19 cellular contexts compared by ENCODE assay signal in genomic region chr1:112316254-112316653, GRCh38.
A peak's percentile ranks its signal among the peaks of the same experiment; 100 is the strongest.
DNase-seq lines count a peak whose midpoint lies in the region; ATAC-seq and TF ChIP-seq lines count a peak whose summit lies in the region.
"Had no signal": no experiment of that assay in that cellular context is flagged by ENCODE, and none has a peak within 500 bp of the region (broad histone marks: within the 10 kb centered on the region; RNA-seq: fewer than 3 reads in every experiment).

No MANE protein-coding gene starts in this region.

- H3K27ac ChIP-seq in esophagus muscularis mucosa (replicated peaks in 1 of 4), result peak overlapping the region; percentile 72 to 81 (median 78)
- peak overlapping the region; percentile 74 for H3K27ac ChIP-seq in subcutaneous abdominal adipose tissue (ENCODE audit: low read depth, low read length)
- no peak overlapping the region for H3K27ac ChIP-seq in heart left ventricle

- DNase-seq in DMS79 treated with DMSO at 0.1 percent for 48 hours (lab: John Stamatoyannopoulos, UW), result peak; percentile 52
- no peak for DNase-seq in esophagus muscularis mucosa (ENCODE audit: extremely low spot score)
- no peak for DNase-seq in omental fat pad (ENCODE audit: low spot score)
- no peak for DNase-seq in Caco-2
- no peak for DNase-seq in heart left ventricle
- no peak for DNase-seq in NCI-H2081 (lab: John Stamatoyannopoulos, UW)
- DNase-seq: DND-41, H7, Karpas-422, MV-4-11, NCI-H1105 treated with DMSO at 0.1 percent for 48 hours, NCI-H1694, NCI-H2081 treated with DMSO at 0.1 percent for 48 hours, SIG-M5 had no signal

- no peaks in the 10 kb centered on the region for H3K36me3 Mint-ChIP-seq in Caco-2 (ENCODE audit: insufficient read depth, unreplicated experiment)
- H3K36me3 Mint-ChIP-seq: CD14-positive monocyte had no signal

- no peak overlapping the region for H3K27ac Mint-ChIP-seq in Caco-2 (ENCODE audit: unreplicated experiment)
- H3K27ac Mint-ChIP-seq: B cell had no signal

- H3K9me3 ChIP-seq in esophagus muscularis mucosa, result no peaks in the 10 kb centered on the region
- no peaks in the 10 kb centered on the region for H3K9me3 ChIP-seq in subcutaneous abdominal adipose tissue (ENCODE audit: control insufficient read depth in 5 of 5, low read length in 5 of 5)
- H3K9me3 ChIP-seq in Caco-2, result no peaks in the 10 kb centered on the region
- H3K9me3 ChIP-seq in heart left ventricle, result no peaks in the 10 kb centered on the region

- no peaks in the 10 kb centered on the region for H3K4me1 Mint-ChIP-seq in Caco-2 (ENCODE audit: low read depth, unreplicated experiment)
- H3K4me1 Mint-ChIP-seq: B cell, CD14-positive monocyte had no signal

- H3K4me3 ChIP-seq in esophagus muscularis mucosa (no peak overlapping the region), subcutaneous abdominal adipose tissue (ENCODE audit: low read depth in 1 of 5, low read length in 5 of 5) (no peak overlapping the region), Caco-2 (ENCODE audit: low read depth, low read length) (no peak overlapping the region), heart left ventricle (no peak overlapping the region)
- H3K4me3 ChIP-seq: GM12878 had no signal

- intact Hi-C loops in esophagus muscularis mucosa (cut with DNase I) (no loop called here), Caco-2 (cut with micrococcal nuclease; ENCODE audit: unreplicated experiment) (no loop called here), heart left ventricle (cut with DNase I) (no loop called here)

- no peaks in the 10 kb centered on the region for H3K27me3 ChIP-seq in esophagus muscularis mucosa
- no peaks in the 10 kb centered on the region for H3K27me3 ChIP-seq in subcutaneous abdominal adipose tissue (ENCODE audit: control insufficient read depth in 5 of 5, insufficient read depth in 4 of 5, low read length in 5 of 5)
- H3K27me3 ChIP-seq in Caco-2 (replicated peaks; ENCODE audit: control insufficient read depth, insufficient read depth, low read length), result no peaks in the 10 kb centered on the region
- peaks cover 0 to 8% (median 0%) of the 10 kb centered on the region in 9 donors for H3K27me3 ChIP-seq in heart left ventricle

- CTCF ChIA-PET in Caco-2 (lab: Charles Lee), result no interaction called here

- no peak overlapping the region for H3K9ac ChIP-seq in subcutaneous abdominal adipose tissue (ENCODE audit: low read length in 5 of 5)

- 76% methylated on average over 4 of the region's 4 CpGs for WGBS in esophagus muscularis mucosa
- 89 to 94% (median 91%) methylated on average over 4 of the region's 4 CpGs for WGBS in heart left ventricle, 4 donors

- TF ChIP-seq CTCF in esophagus muscularis mucosa (IDR thresholded peaks at IDR 0.05), result no peak
- no peak for TF ChIP-seq CTCF in omental fat pad (IDR thresholded peaks at IDR 0.05)
- TF ChIP-seq CTCF in Caco-2 (IDR thresholded peaks at IDR 0.05; ENCODE audit: insufficient read depth in 1 of 2, low read depth in 1 of 2, low read length in 1 of 2, severe bottlenecking in 1 of 2, unreplicated experiment in 1 of 2), result no peak
- no peak for TF ChIP-seq CTCF in heart left ventricle (IDR thresholded peaks at IDR 0.05)

- ATAC-seq in omental fat pad (ENCODE audit: low FRiP score), result peak; percentile 40
- ATAC-seq in heart left ventricle, result no peak
- ATAC-seq: GM12878, Panc1 had no signal

- POLR2A ChIA-PET in Caco-2 (lab: Charles Lee), result no interaction called here

- TF ChIP-seq POLR2A in esophagus muscularis mucosa (IDR thresholded peaks at IDR 0.05; ENCODE audit: low read depth) (no peak), heart left ventricle (IDR thresholded peaks at IDR 0.05) (no peak)

- H3K4me3 Mint-ChIP-seq in Caco-2 (ENCODE audit: unreplicated experiment), result no peak overlapping the region
- H3K4me3 Mint-ChIP-seq: B cell, CD14-positive monocyte had no signal

- H3K27me3 Mint-ChIP-seq in Caco-2 (ENCODE audit: insufficient read depth, unreplicated experiment), result peaks cover 7% of the 10 kb centered on the region

- H3K36me3 ChIP-seq in esophagus muscularis mucosa, result no peaks in the 10 kb centered on the region
- peaks cover 0 to 6% (median 0%) of the 10 kb centered on the region in 5 donors for H3K36me3 ChIP-seq in subcutaneous abdominal adipose tissue (ENCODE audit: control insufficient read depth in 5 of 5, insufficient read depth in 5 of 5, low read length in 5 of 5)
- H3K36me3 ChIP-seq in Caco-2 (ENCODE audit: control insufficient read depth, insufficient read depth, low read length), result no peaks in the 10 kb centered on the region
- H3K36me3 ChIP-seq in heart left ventricle, result no peaks in the 10 kb centered on the region

- H3K4me1 ChIP-seq in esophagus muscularis mucosa, result peaks cover 0 to 54% (median 43%) of the 10 kb centered on the region in 4 donors
- H3K4me1 ChIP-seq in subcutaneous abdominal adipose tissue (ENCODE audit: control insufficient read depth in 5 of 5, insufficient read depth in 5 of 5, low read length in 5 of 5), result peaks cover 10 to 62% (median 47%) of the 10 kb centered on the region in 5 donors
- no peaks in the 10 kb centered on the region for H3K4me1 ChIP-seq in Caco-2
- H3K4me1 ChIP-seq in heart left ventricle, result peaks cover 0 to 22% (median 0%) of the 10 kb centered on the region in 12 donors

- TF ChIP-seq EP300 in esophagus muscularis mucosa (IDR thresholded peaks at IDR 0.05), result no peak

- no peaks in the 10 kb centered on the region for H3K9me3 Mint-ChIP-seq in Caco-2 (ENCODE audit: unreplicated experiment)

- no TSS peak for BruUV-seq in Caco-2 (replicated peaks; lab: Mats Ljungman, UMichigan)

Comparison
In these comparisons a context has a peak if more than half of its experiments do, and no peak if none do; other contexts are left out.
1. H3K27ac ChIP-seq: peak in esophagus muscularis mucosa (4 of 4) and subcutaneous abdominal adipose tissue (single experiment); none in heart left ventricle (0 of 12).